In genomic region chr21:29196664-29197052, GRCh38 we compare ENCODE assay signal across 8 cellular contexts.
DNase-seq lines count a peak whose midpoint lies in the region; ATAC-seq, FAIRE-seq and TF ChIP-seq lines count a peak whose summit lies in the region.

No MANE protein-coding gene starts in this region.

- H3K9me1 ChIP-seq in K562 (ENCODE audit: control insufficient read depth, insufficient read depth, low read length): no peaks in the 10 kb centered on the region

- no peak for FAIRE-seq in K562 (lab: Jason Lieb, UNC)

- BruUV-seq in K562 (replicated peaks; lab: Mats Ljungman, UMichigan): no TSS peak

- peaks cover 12% of the 10 kb centered on the region for H3K36me3 Mint-ChIP-seq in T-helper 2 cell treated with Interferon-gamma antibody and Interleukin-4, amounts not matched to agents 5 μg/mL and 100 μg/mL, for 36 hours (ENCODE audit: low read depth)

- H3K4me2 ChIP-seq in K562 (ENCODE audit: insufficient read depth, low read length): no peak overlapping the region

- peak overlapping the region; percentile 83 for H3K4me3 Mint-ChIP-seq in T-helper 2 cell treated with Interferon-gamma antibody and Interleukin-4, amounts not matched to agents 5 μg/mL and 100 μg/mL, for 36 hours

- H2AFZ ChIP-seq in K562 (ENCODE audit: low read depth, low read length): peak overlapping the region; percentile 20

- peak overlapping the region; percentile 66 for H3K27ac Mint-ChIP-seq in T-helper 2 cell treated with Interferon-gamma antibody and Interleukin-4, amounts not matched to agents 5 μg/mL and 100 μg/mL, for 36 hours

- no peak for TF ChIP-seq EP300 in K562 (IDR thresholded peaks at IDR 0.05; ENCODE audit: low read length)

- POLR2A ChIA-PET in K562 (lab: Yijun Ruan, JAX): no interaction called here

- peaks cover under 1% of the 10 kb centered on the region for H3K27me3 Mint-ChIP-seq in T-helper 2 cell treated with Interferon-gamma antibody and Interleukin-4, amounts not matched to agents 5 μg/mL and 100 μg/mL, for 36 hours (ENCODE audit: low read depth)

- peaks cover 0 to 4% of the 10 kb centered on the region in 2 experiments; a peak in 1 of 5 replicates for H3K4me1 ChIP-seq in K562 (replicated peaks in 1 of 2; ENCODE audit: control insufficient read depth in 2 of 2, insufficient read depth in 2 of 2, low read length in 2 of 2)
- H3K4me1 ChIP-seq in spleen: peaks cover 2 to 48% (median 24%) of the 10 kb centered on the region in 6 donors

- H3K36me3 ChIP-seq in K562 (ENCODE audit: control insufficient read depth, insufficient read depth, low read length): no peaks in the 10 kb centered on the region
- no peaks in the 10 kb centered on the region for H3K36me3 ChIP-seq in spleen

- peaks cover 28% of the 10 kb centered on the region for H3K9me3 Mint-ChIP-seq in T-helper 2 cell treated with Interferon-gamma antibody and Interleukin-4, amounts not matched to agents 5 μg/mL and 100 μg/mL, for 36 hours

- no peak overlapping the region for H3K4me3 ChIP-seq in K562
- peak overlapping the region in 5 of 8 donors; percentile 4 to 58 (median 20) for H3K4me3 ChIP-seq in spleen

- intact Hi-C loops in K562 (cut with micrococcal nuclease) (no loop called here), spleen (cut with DNase I; ENCODE audit: low total_unique reads) (no loop called here)

- no peak for TF ChIP-seq POLR2A in K562 (conservative IDR thresholded peaks at IDR 0.05)
- TF ChIP-seq POLR2A in spleen (IDR thresholded peaks at IDR 0.05): no peak

- DNase-seq in T-helper 2 cell treated with Interferon-gamma antibody and Interleukin-4, amounts not matched to agents 5 μg/mL and 100 μg/mL, for 36 hours (ENCODE audit: low spot score): no peak
- DNase-seq in T-helper 2 cell (no peak), K562 (ENCODE audit: extremely low read depth in 1 of 4, low spot score in 3 of 4) (no peak), spleen (no peak), hippocampal formation (lab: John Stamatoyannopoulos, UW) (no peak), AG08396 (ENCODE audit: low spot score) (no peak), NCI-H1417 (lab: John Stamatoyannopoulos, UW) (no peak)

- no peaks in the 10 kb centered on the region for H3K79me2 ChIP-seq in K562 (ENCODE audit: control insufficient read depth, insufficient read depth, low read length)

- CTCF ChIA-PET in K562 (lab: Yijun Ruan, JAX; ENCODE audit: low intra/inter-chr PET ratio): no interaction called here

- H3K9ac ChIP-seq in K562 (ENCODE audit: insufficient read depth in 1 of 2, low read depth in 2 of 2, low read length in 2 of 2): no peak overlapping the region

- peak; percentile 17 for ATAC-seq in HG03135 (IDR thresholded peaks at IDR 0.05; ENCODE audit: unreplicated experiment)
- ATAC-seq in K562: no peak

- H3K27me3 ChIP-seq in K562 (ENCODE audit: control insufficient read depth in 2 of 2, insufficient read depth in 2 of 2, low read length in 2 of 2) (peaks cover 3 to 4% of the 10 kb centered on the region in 2 experiments; a peak in 2 of 5 replicates), spleen (replicated peaks in 1 of 7) (no peaks in the 10 kb centered on the region)

- 3% methylated on average over 5 of the region's 5 CpGs for WGBS in K562 (ENCODE audit: insufficient coverage, low coverage, missing lambda C conversion rate)
- WGBS in spleen, 5 donors: 27 to 46% (median 33%) methylated on average over 5 of the region's 5 CpGs

- H3K27ac ChIP-seq in K562 (ENCODE audit: extremely low read depth, low read depth, low read length) (no peak overlapping the region), spleen (peak overlapping the region; percentile 58 to 90 (median 81))

- no peak for TF ChIP-seq RAD21 in K562 (CRISPR knock-in tag; conservative IDR thresholded peaks at IDR 0.05 in 1 of 2, IDR thresholded peaks at IDR 0.05 in 1 of 2)

- H4K20me1 ChIP-seq in K562 (replicated peaks; ENCODE audit: control insufficient read depth, insufficient read depth, low read length): no peaks in the 10 kb centered on the region

- in situ Hi-C loops in K562 (cut with MboI): no loop called here

- TF ChIP-seq CTCF in K562 (IDR thresholded peaks at IDR 0.05 in 2 of 3, conservative IDR thresholded peaks at IDR 0.05 in 1 of 3; ENCODE audit: insufficient read depth in 2 of 3, low read depth in 1 of 3, low read length in 3 of 3) (no peak), spleen (IDR thresholded peaks at IDR 0.05 in 8 of 11, conservative IDR thresholded peaks at IDR 0.05 in 3 of 11) (no peak)

- peaks cover 27% of the 10 kb centered on the region for H3K4me1 Mint-ChIP-seq in T-helper 2 cell treated with Interferon-gamma antibody and Interleukin-4, amounts not matched to agents 5 μg/mL and 100 μg/mL, for 36 hours (ENCODE audit: low read depth)

- H3K9me3 ChIP-seq in K562 (replicated peaks; ENCODE audit: control insufficient read depth, insufficient read depth, low read depth, low read length) (0 out of 2 replicates have a peak, but pooled peaks cover 3% of the 10 kb centered on the region), spleen (peaks cover 5 to 43% (median 32%) of the 10 kb centered on the region in 8 donors)

TF ChIP-seq in K562, 482 proteins besides CTCF, POLR2A, EP300 and RAD21:
- TF ChIP-seq ZNF253 (CRISPR knock-in tag; conservative IDR thresholded peaks at IDR 0.05): no peak
- 0 out of 2 replicates have a peak, but pooled peaks have one; percentile 2 for TF ChIP-seq HDAC2 (IDR thresholded peaks at IDR 0.05)
- peak; percentile 75; the same call in 1 of the 2 replicates for TF ChIP-seq GTF2E2 (tag; IDR thresholded peaks at IDR 0.05)
- 0 out of 2 replicates have a peak, but pooled peaks have one; percentile 1 for TF ChIP-seq ARID1B (IDR thresholded peaks at IDR 0.05)
- TF ChIP-seq, protein P1, sequence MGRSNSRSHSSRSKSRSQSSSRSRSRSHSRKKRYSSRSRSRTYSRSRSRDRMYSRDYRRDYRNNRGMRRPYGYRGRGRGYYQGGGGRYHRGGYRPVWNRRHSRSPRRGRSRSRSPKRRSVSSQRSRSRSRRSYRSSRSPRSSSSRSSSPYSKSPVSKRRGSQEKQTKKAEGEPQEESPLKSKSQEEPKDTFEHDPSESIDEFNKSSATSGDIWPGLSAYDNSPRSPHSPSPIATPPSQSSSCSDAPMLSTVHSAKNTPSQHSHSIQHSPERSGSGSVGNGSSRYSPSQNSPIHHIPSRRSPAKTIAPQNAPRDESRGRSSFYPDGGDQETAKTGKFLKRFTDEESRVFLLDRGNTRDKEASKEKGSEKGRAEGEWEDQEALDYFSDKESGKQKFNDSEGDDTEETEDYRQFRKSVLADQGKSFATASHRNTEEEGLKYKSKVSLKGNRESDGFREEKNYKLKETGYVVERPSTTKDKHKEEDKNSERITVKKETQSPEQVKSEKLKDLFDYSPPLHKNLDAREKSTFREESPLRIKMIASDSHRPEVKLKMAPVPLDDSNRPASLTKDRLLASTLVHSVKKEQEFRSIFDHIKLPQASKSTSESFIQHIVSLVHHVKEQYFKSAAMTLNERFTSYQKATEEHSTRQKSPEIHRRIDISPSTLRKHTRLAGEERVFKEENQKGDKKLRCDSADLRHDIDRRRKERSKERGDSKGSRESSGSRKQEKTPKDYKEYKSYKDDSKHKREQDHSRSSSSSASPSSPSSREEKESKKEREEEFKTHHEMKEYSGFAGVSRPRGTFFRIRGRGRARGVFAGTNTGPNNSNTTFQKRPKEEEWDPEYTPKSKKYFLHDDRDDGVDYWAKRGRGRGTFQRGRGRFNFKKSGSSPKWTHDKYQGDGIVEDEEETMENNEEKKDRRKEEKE (IDR thresholded peaks at IDR 0.05; ENCODE audit: borderline replicate concordance in 1 of 2, control insufficient read depth in 1 of 2, low read depth in 2 of 2, low read length in 1 of 2): no peak
- TF ChIP-seq SP2 (IDR thresholded peaks at IDR 0.05; ENCODE audit: extremely low read depth, low read depth, low read length, poor library complexity, severe bottlenecking): no peak
- TF ChIP-seq NR2C2 (CRISPR knock-in tag; IDR thresholded peaks at IDR 0.05): no peak
- TF ChIP-seq NR2C2 (tag; IDR thresholded peaks at IDR 0.05): 0 out of 2 replicates have a peak, but pooled peaks have one; percentile 61
- TF ChIP-seq TEAD2 (tag; IDR thresholded peaks at IDR 0.05): no peak
- peak; percentile 84 for TF ChIP-seq FOSL1 (tag; conservative IDR thresholded peaks at IDR 0.05)
TF ChIP-seq in K562: peak in this region for 5.
